In genomic region chr16:15907863-15908478, GRCh38 we compare ENCODE assay signal across 10 cellular contexts. TPM values are rescaled to one million over a fixed set of nuclear protein-coding genes. Genes with fewer than 3 reads are reported as not detected.
A peak's percentile ranks its signal among the peaks of the same experiment; 100 is the strongest.
DNase-seq lines count a peak whose midpoint lies in the region; ATAC-seq and FAIRE-seq lines count a peak whose summit lies in the region.
"Had no signal": no experiment of that assay in that cellular context is flagged by ENCODE, and none has a peak within 500 bp of the region (broad histone marks: within the 10 kb centered on the region; RNA-seq: fewer than 3 reads in every experiment).

No MANE protein-coding gene starts in this region.

- H3K4me1 Mint-ChIP-seq in activated naive CD8-positive, alpha-beta T cell treated with anti-CD3 and anti-CD28 coated beads for 36 hours = peaks cover 10% of the 10 kb centered on the region
- H3K4me1 Mint-ChIP-seq in naive thymus-derived CD8-positive, alpha-beta T cell = peaks cover 6 to 13% (median 8%) of the 10 kb centered on the region in 4 donors

- H3K4me3 Mint-ChIP-seq in activated naive CD8-positive, alpha-beta T cell treated with anti-CD3 and anti-CD28 coated beads for 36 hours = no peak overlapping the region
- no peak overlapping the region for H3K4me3 Mint-ChIP-seq in naive thymus-derived CD8-positive, alpha-beta T cell

- no peak for FAIRE-seq in urothelium cell line (lab: Jason Lieb, UNC)
- FAIRE-seq: islet of Langerhans had no signal

- H3K36me3 Mint-ChIP-seq in activated naive CD8-positive, alpha-beta T cell treated with anti-CD3 and anti-CD28 coated beads for 36 hours = no peaks in the 10 kb centered on the region
- H3K36me3 Mint-ChIP-seq in naive thymus-derived CD8-positive, alpha-beta T cell = no peaks in the 10 kb centered on the region

- peak; percentile 92 for ATAC-seq in GM19468 (IDR thresholded peaks at IDR 0.05; ENCODE audit: extremely low read depth, unreplicated experiment)
- peak; percentile 99 for ATAC-seq in HG03342 (IDR thresholded peaks at IDR 0.05; ENCODE audit: unreplicated experiment)
- peak; percentile 63 to 80 for ATAC-seq in naive thymus-derived CD8-positive, alpha-beta T cell

- POLR2A ChIA-PET in naive thymus-derived CD8-positive, alpha-beta T cell (lab: Charles Lee) = no interaction called here

- H3K27me3 Mint-ChIP-seq in activated naive CD8-positive, alpha-beta T cell treated with anti-CD3 and anti-CD28 coated beads for 36 hours = no peaks in the 10 kb centered on the region
- peaks cover 0 to 2% (median 0%) of the 10 kb centered on the region in 5 donors for H3K27me3 Mint-ChIP-seq in naive thymus-derived CD8-positive, alpha-beta T cell

- H3K9me3 Mint-ChIP-seq in activated naive CD8-positive, alpha-beta T cell treated with anti-CD3 and anti-CD28 coated beads for 36 hours = peaks cover 3% of the 10 kb centered on the region
- peaks cover 0 to 5% (median 0%) of the 10 kb centered on the region in 9 donors for H3K9me3 Mint-ChIP-seq in naive thymus-derived CD8-positive, alpha-beta T cell

- no peak overlapping the region for H3K27ac Mint-ChIP-seq in activated naive CD8-positive, alpha-beta T cell treated with anti-CD3 and anti-CD28 coated beads for 36 hours
- H3K27ac Mint-ChIP-seq in naive thymus-derived CD8-positive, alpha-beta T cell = no peak overlapping the region

- DNase-seq in GDM1 (lab: John Stamatoyannopoulos, UW) (peak; percentile 24), NCI-H82 (lab: John Stamatoyannopoulos, UW) (peak; percentile 92), urothelium cell line (ENCODE audit: low spot score) (no peak), Ammon's horn (ENCODE audit: low spot score) (no peak)
- peak; percentile 57 for DNase-seq in activated naive CD8-positive, alpha-beta T cell treated with anti-CD3 and anti-CD28 coated beads for 36 hours
- DNase-seq in naive thymus-derived CD8-positive, alpha-beta T cell = peak in 2 of 10 donors; percentile 5 to 13

RNA-seq across cellular contexts. Expression of gene CEP20, which starts 19.6 kb away (rescaled TPM):
- 10 to 100 TPM; 37.5 to 44.9 TPM for total RNA-seq in activated naive CD8-positive, alpha-beta T cell treated with anti-CD3 and anti-CD28 coated beads for 36 hours
- total RNA-seq in naive thymus-derived CD8-positive, alpha-beta T cell = 10 to 100 TPM; 26.0 to 26.8 TPM
- 10 to 100 TPM; 26.5 to 32.9 (median 27.9) TPM for polyA plus RNA-seq in naive thymus-derived CD8-positive, alpha-beta T cell

RNA-seq across cellular contexts. Expression of gene ABCC1, which starts 41.4 kb away (rescaled TPM):
- 10 to 100 TPM; 57.0 to 61.9 TPM for total RNA-seq in activated naive CD8-positive, alpha-beta T cell treated with anti-CD3 and anti-CD28 coated beads for 36 hours
- total RNA-seq in naive thymus-derived CD8-positive, alpha-beta T cell = 10 to 100 TPM; 66.7 to 68.6 TPM
- polyA plus RNA-seq in naive thymus-derived CD8-positive, alpha-beta T cell = 1 to 10 TPM; 3.7 to 9.0 (median 4.3) TPM

RNA-seq across cellular contexts. Expression of gene MYH11, which starts 51.1 kb away (rescaled TPM):
- not detected for total RNA-seq in activated naive CD8-positive, alpha-beta T cell treated with anti-CD3 and anti-CD28 coated beads for 36 hours
- total RNA-seq in naive thymus-derived CD8-positive, alpha-beta T cell = not detected
- polyA plus RNA-seq in naive thymus-derived CD8-positive, alpha-beta T cell = under 1 TPM in 2 of 3 donors, not detected in 1; 0.20 to 0.59 TPM
- total RNA-seq: T-helper 1 cell treated with Interleukin-12 subunit alpha and Interleukin-12 subunit beta and Interleukin-4 antibody, amounts not matched to agents 30 ng/mL and 1 ng/mL, for 36 hours had no signal

Comparison
In these comparisons a context has a peak if more than half of its experiments do, and no peak if none do; other contexts are left out.
1. DNase-seq: peak in GDM1 (single experiment), NCI-H82 (single experiment) and activated naive CD8-positive, alpha-beta T cell treated with anti-CD3 and anti-CD28 coated beads for 36 hours (single experiment); none in urothelium cell line (single experiment) and Ammon's horn (single experiment).
2. Peak in every context shown above with its lines, with median percentiles within 50 percentile points of each other: ATAC-seq.